ENCODE assay signal across 8 cellular contexts in genomic region chr10:118341678-118342637, GRCh38. TPM values are rescaled to one million over a fixed set of nuclear protein-coding genes. Genes with fewer than 3 reads are reported as not detected.
DNase-seq lines count a peak whose midpoint lies in the region; ATAC-seq and TF ChIP-seq lines count a peak whose summit lies in the region.

FAM204A (minus strand) TSS chr10:118342324; CDS start chr10:118336415, 5,909 bp downstream.

- H3K4me2 ChIP-seq in KMS-11, result peak within 1 kb of the TSS; percentile 69

- H3K27me3 ChIP-seq in KMS-11 (ENCODE audit: insufficient read depth, low read depth) (no peaks in the 10 kb centered on the region), Peyer's patch (no peaks in the 10 kb centered on the region), esophagus muscularis mucosa (no peaks in the 10 kb centered on the region), muscle layer of duodenum (ENCODE audit: low read depth, low read length) (no peaks in the 10 kb centered on the region)

- intact Hi-C loops in esophagus muscularis mucosa (cut with DNase I), result no loop called here

- TF ChIP-seq POLR2A in Peyer's patch (IDR thresholded peaks at IDR 0.05) (peak; percentile 11 to 30), esophagus muscularis mucosa (IDR thresholded peaks at IDR 0.05; ENCODE audit: low read depth) (no peak)

- H3K27ac ChIP-seq in KMS-11, result peak within 1 kb of the TSS; percentile 21
- peak within 1 kb of the TSS; percentile 64 to 82 (median 77) for H3K27ac ChIP-seq in Peyer's patch
- peak within 1 kb of the TSS; percentile 73 to 86 (median 82) for H3K27ac ChIP-seq in esophagus muscularis mucosa (replicated peaks in 1 of 4)
- H3K27ac ChIP-seq in muscle layer of duodenum (ENCODE audit: low read length), result peak within 1 kb of the TSS; percentile 70

- H4K20me1 ChIP-seq in KMS-11 (ENCODE audit: insufficient read depth), result no peaks in the 10 kb centered on the region

- TF ChIP-seq CTCF in KMS-11 (conservative IDR thresholded peaks at IDR 0.05; ENCODE audit: low read depth, low read length), result no peak
- TF ChIP-seq CTCF in Peyer's patch (IDR thresholded peaks at IDR 0.05), result no peak
- TF ChIP-seq CTCF in esophagus muscularis mucosa (IDR thresholded peaks at IDR 0.05), result no peak

- peak; percentile 100 for ATAC-seq in GM21737 (IDR thresholded peaks at IDR 0.05; ENCODE audit: unreplicated experiment)

- peak within 1 kb of the TSS; percentile 76 for H3K9ac ChIP-seq in KMS-11

- H3K4me3 ChIP-seq in KMS-11 (IDR thresholded peaks at IDR 0.05; ENCODE audit: insufficient read depth, low read depth, low read length) (no peak within 1 kb of the TSS), Peyer's patch (peak within 1 kb of the TSS; percentile 85 to 97 (median 90)), esophagus muscularis mucosa (peak within 1 kb of the TSS; percentile 57 to 95 (median 90)), muscle layer of duodenum (ENCODE audit: low read depth in 1 of 2, low read length in 2 of 2) (peak within 1 kb of the TSS; percentile 94 to 99)

- under 1% methylated on average over 34 of the region's 48 CpGs for WGBS in esophagus muscularis mucosa

- no peaks in the 10 kb centered on the region for H3K36me3 ChIP-seq in KMS-11 (ENCODE audit: insufficient read depth)
- H3K36me3 ChIP-seq in Peyer's patch, result peaks cover 0 to 5% (median 0%) of the 10 kb centered on the region in 3 donors
- peaks cover 0 to 1% (median 0%) of the 10 kb centered on the region in 4 donors for H3K36me3 ChIP-seq in esophagus muscularis mucosa
- peaks cover 0 to 4% of the 10 kb centered on the region in 2 donors for H3K36me3 ChIP-seq in muscle layer of duodenum (ENCODE audit: control insufficient read depth in 1 of 2, insufficient read depth in 2 of 2, low read length in 2 of 2)

- no peak for TF ChIP-seq EP300 in esophagus muscularis mucosa (IDR thresholded peaks at IDR 0.05)

- DNase-seq in DMS53 treated with DMSO at 0.1 percent for 48 hours (lab: John Stamatoyannopoulos, UW; ENCODE audit: unreplicated experiment) (peak; percentile 78), Peyer's patch (peak; percentile 94 to 97 (median 95)), esophagus muscularis mucosa (ENCODE audit: extremely low spot score) (peak; percentile 99)
- DNase-seq in activated T-cell treated with anti-CD3 and anti-CD28 coated beads, Interleukin-2, amount 50 U/mL, for 48 hours, result peak; percentile 96 to 97
- peak; percentile 86 to 92 for DNase-seq in stimulated activated CD8-positive, alpha-beta memory T cell treated with anti-CD3 and anti-CD28 coated beads, Interleukin-7, amount 100 ng/mL, for 4 hours (ENCODE audit: low read depth in 2 of 2)

- H3K79me2 ChIP-seq in KMS-11 (ENCODE audit: insufficient read depth, low read depth), result peaks cover 26% of the 10 kb centered on the region

- H3K4me1 ChIP-seq in KMS-11 (ENCODE audit: low read depth, poor library complexity, severe bottlenecking) (peaks cover 24% of the 10 kb centered on the region), Peyer's patch (peaks cover 0 to 10% (median 8%) of the 10 kb centered on the region in 4 donors), esophagus muscularis mucosa (peaks cover 31 to 42% (median 33%) of the 10 kb centered on the region in 4 donors), muscle layer of duodenum (ENCODE audit: control insufficient read depth in 1 of 2, insufficient read depth in 2 of 2, low read length in 2 of 2) (peaks cover 9 to 37% of the 10 kb centered on the region in 2 donors)

- H3K9me3 ChIP-seq in Peyer's patch, result no peaks in the 10 kb centered on the region
- H3K9me3 ChIP-seq in esophagus muscularis mucosa, result no peaks in the 10 kb centered on the region
- H3K9me3 ChIP-seq in muscle layer of duodenum (ENCODE audit: control insufficient read depth in 1 of 2, low read length in 2 of 2), result no peaks in the 10 kb centered on the region

- peak within 1 kb of the TSS; percentile 60 for H2AFZ ChIP-seq in KMS-11 (ENCODE audit: low read depth)

RNA-seq across cellular contexts. Expression of gene FAM204A, which starts in this region (rescaled TPM):
- total RNA-seq in Peyer's patch, result 10 to 100 TPM; 18.4 to 68.5 (median 23.8) TPM
- 10 to 100 TPM; 58.6 to 78.7 (median 69.3) TPM for total RNA-seq in esophagus muscularis mucosa

Comparison
In these comparisons a context has a peak if more than half of its experiments do, and no peak if none do; other contexts are left out.
1. H3K27ac ChIP-seq: peak in every context shown above with its lines; median percentile 82 in esophagus muscularis mucosa; 77 in Peyer's patch; 70 in muscle layer of duodenum; 21 in KMS-11.